ENCODE assay signal across 8 cellular contexts in the genomic region with DNA sequence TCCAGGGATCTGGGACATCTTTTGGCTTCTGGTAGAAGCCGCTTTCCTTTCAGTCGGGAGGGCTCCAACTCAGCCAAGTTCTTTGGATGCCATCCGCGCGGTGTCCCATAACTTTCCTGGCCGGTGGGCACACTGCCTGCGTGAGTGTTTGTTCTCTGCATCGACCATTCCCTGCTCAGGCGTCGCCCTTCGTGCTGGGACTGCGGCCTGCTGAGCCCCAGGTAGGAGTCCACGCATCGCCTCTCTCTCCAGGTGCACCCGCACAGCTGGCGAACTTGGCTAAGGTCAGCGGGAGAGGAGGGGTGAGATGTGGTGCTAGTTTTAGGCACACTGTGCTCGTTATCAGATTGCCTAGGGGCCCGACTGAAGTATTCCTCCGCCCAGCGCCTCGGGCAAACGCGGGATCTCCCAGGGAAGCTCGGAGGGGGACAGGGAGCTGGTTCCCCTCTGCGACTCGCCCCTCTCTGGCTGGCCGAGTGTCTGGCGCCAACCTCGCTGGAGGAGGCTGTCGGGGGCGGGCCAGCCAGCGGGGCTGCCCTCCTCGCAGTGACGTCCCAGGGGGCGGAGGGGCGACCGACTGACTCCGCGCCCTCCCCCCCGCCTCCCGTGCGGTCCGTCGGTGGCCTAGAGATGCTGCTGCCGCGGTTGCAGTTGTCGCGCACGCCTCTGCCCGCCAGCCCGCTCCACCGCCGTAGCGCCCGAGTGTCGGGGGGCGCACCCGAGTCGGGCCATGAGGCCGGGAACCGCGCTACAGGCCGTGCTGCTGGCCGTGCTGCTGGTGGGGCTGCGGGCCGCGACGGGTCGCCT. TPM values are rescaled to one million over a fixed set of nuclear protein-coding genes. Genes with fewer than 3 reads are reported as not detected.
DNase-seq lines count a peak whose midpoint lies in the region; ATAC-seq, FAIRE-seq and TF ChIP-seq lines count a peak whose summit lies in the region.

A gene with protein sequence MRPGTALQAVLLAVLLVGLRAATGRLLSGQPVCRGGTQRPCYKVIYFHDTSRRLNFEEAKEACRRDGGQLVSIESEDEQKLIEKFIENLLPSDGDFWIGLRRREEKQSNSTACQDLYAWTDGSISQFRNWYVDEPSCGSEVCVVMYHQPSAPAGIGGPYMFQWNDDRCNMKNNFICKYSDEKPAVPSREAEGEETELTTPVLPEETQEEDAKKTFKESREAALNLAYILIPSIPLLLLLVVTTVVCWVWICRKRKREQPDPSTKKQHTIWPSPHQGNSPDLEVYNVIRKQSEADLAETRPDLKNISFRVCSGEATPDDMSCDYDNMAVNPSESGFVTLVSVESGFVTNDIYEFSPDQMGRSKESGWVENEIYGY (plus strand): TSS at position 607 of the 807 bp plus-strand sequence. CDS start 124 bp downstream, at position 731.

- intact Hi-C loops in CD4-positive, alpha-beta T cell (cut with DNase I, micrococcal nuclease) = no loop called here

- no peak for FAIRE-seq in frontal cortex (lab: Jason Lieb, UNC)

- no peaks in the 10 kb centered on the region for H3K9me3 ChIP-seq in CD4-positive, alpha-beta T cell (ENCODE audit: control insufficient read depth, low read length)

- H3K4me1 Mint-ChIP-seq in CD4-positive, alpha-beta T cell (ENCODE audit: low read depth) = peaks cover 20% of the 10 kb centered on the region
- peaks cover 5% of the 10 kb centered on the region for H3K4me1 Mint-ChIP-seq in activated T-helper 17 cell treated with anti-CD3 and anti-CD28 coated beads, Interleukin-2, amount 50 U/mL, for 72 hours
- H3K4me1 Mint-ChIP-seq in nephron = peaks cover 15% of the 10 kb centered on the region

- H3K4me3 Mint-ChIP-seq in CD4-positive, alpha-beta T cell = peak within 1 kb of the TSS; percentile 80
- H3K4me3 Mint-ChIP-seq in activated T-helper 17 cell treated with anti-CD3 and anti-CD28 coated beads, Interleukin-2, amount 50 U/mL, for 72 hours = peak within 1 kb of the TSS; percentile 71
- H3K4me3 Mint-ChIP-seq in nephron = peak within 1 kb of the TSS; percentile 85 to 92 (median 86)

- peaks cover 67% of the 10 kb centered on the region for H3K27me3 Mint-ChIP-seq in CD4-positive, alpha-beta T cell
- H3K27me3 Mint-ChIP-seq in activated T-helper 17 cell treated with anti-CD3 and anti-CD28 coated beads, Interleukin-2, amount 50 U/mL, for 72 hours = peaks cover 58% of the 10 kb centered on the region
- H3K27me3 Mint-ChIP-seq in nephron (ENCODE audit: low read depth) = peaks cover 75% of the 10 kb centered on the region

- H3K27ac ChIP-seq in CD4-positive, alpha-beta T cell (ENCODE audit: low read depth, low read length) = no peak within 1 kb of the TSS

- peak within 1 kb of the TSS; percentile 76 for H3K27ac Mint-ChIP-seq in CD4-positive, alpha-beta T cell
- H3K27ac Mint-ChIP-seq in activated T-helper 17 cell treated with anti-CD3 and anti-CD28 coated beads, Interleukin-2, amount 50 U/mL, for 72 hours = no peak within 1 kb of the TSS
- peak within 1 kb of the TSS; percentile 27 to 73 (median 70) for H3K27ac Mint-ChIP-seq in nephron

- H3K27me3 ChIP-seq in CD4-positive, alpha-beta T cell (ENCODE audit: control insufficient read depth, insufficient read depth, low read length) = peaks cover 37% of the 10 kb centered on the region

- H3K9me3 Mint-ChIP-seq in CD4-positive, alpha-beta T cell = no peaks in the 10 kb centered on the region
- H3K9me3 Mint-ChIP-seq in activated T-helper 17 cell treated with anti-CD3 and anti-CD28 coated beads, Interleukin-2, amount 50 U/mL, for 72 hours = no peaks in the 10 kb centered on the region
- H3K9me3 Mint-ChIP-seq in nephron = no peaks in the 10 kb centered on the region

- CTCF ChIA-PET in CD4-positive, alpha-beta T cell (lab: Charles Lee) = no interaction called here

- no peak for TF ChIP-seq CTCF in CD4-positive, alpha-beta T cell (IDR thresholded peaks at IDR 0.05)
- TF ChIP-seq CTCF in nephron (IDR thresholded peaks at IDR 0.05; ENCODE audit: unreplicated experiment in 3 of 3) = no peak

- POLR2A ChIA-PET in CD4-positive, alpha-beta T cell (lab: Charles Lee) = no interaction called here

- peak in 3 of 10 experiments; percentile 10 to 43 (median 15) for DNase-seq in CD4-positive, alpha-beta T cell
- DNase-seq in NCI-H1105 (lab: John Stamatoyannopoulos, UW) (peak; percentile 61), frontal cortex (ENCODE audit: low spot score in 2 of 2) (peak; percentile 77 to 80), NCI-H128 (lab: John Stamatoyannopoulos, UW; ENCODE audit: unreplicated experiment) (no peak)

- peak; percentile 23 for ATAC-seq in CD4-positive, alpha-beta T cell (ENCODE audit: poor library complexity)
- peak; percentile 11 for ATAC-seq in activated T-helper 17 cell treated with anti-CD3 and anti-CD28 coated beads, Interleukin-2, amount 50 U/mL, for 72 hours (replicated peaks)
- ATAC-seq in GM19463 (IDR thresholded peaks at IDR 0.05; ENCODE audit: unreplicated experiment) (no peak), GM19351 (IDR thresholded peaks at IDR 0.05; ENCODE audit: unreplicated experiment) (no peak)

- H3K36me3 Mint-ChIP-seq in CD4-positive, alpha-beta T cell (ENCODE audit: low read depth) = no peaks in the 10 kb centered on the region
- no peaks in the 10 kb centered on the region for H3K36me3 Mint-ChIP-seq in activated T-helper 17 cell treated with anti-CD3 and anti-CD28 coated beads, Interleukin-2, amount 50 U/mL, for 72 hours (ENCODE audit: low read depth)
- no peaks in the 10 kb centered on the region for H3K36me3 Mint-ChIP-seq in nephron (ENCODE audit: low read depth)

RNA-seq across cellular contexts. Expression of the gene that starts here (rescaled TPM):
- 1 to 10 TPM; 1.3 to 1.4 TPM for total RNA-seq in CD4-positive, alpha-beta T cell
- 1 to 10 TPM; 1.1 to 1.4 TPM for total RNA-seq in activated T-helper 17 cell treated with anti-CD3 and anti-CD28 coated beads, Interleukin-2, amount 50 U/mL, for 72 hours
- total RNA-seq in frontal cortex = 4.1 TPM

Comparison
In these comparisons a context has a peak if more than half of its experiments do, and no peak if none do; other contexts are left out.
1. ATAC-seq: peak in CD4-positive, alpha-beta T cell (single experiment) and activated T-helper 17 cell treated with anti-CD3 and anti-CD28 coated beads, Interleukin-2, amount 50 U/mL, for 72 hours (single experiment); none in GM19463 (single experiment) and GM19351 (single experiment).
2. Peak in every context shown above with its lines, with median percentiles within 50 percentile points of each other: H3K4me3 Mint-ChIP-seq.